ENCODE assay signal across 9 cellular contexts in the genomic region with DNA sequence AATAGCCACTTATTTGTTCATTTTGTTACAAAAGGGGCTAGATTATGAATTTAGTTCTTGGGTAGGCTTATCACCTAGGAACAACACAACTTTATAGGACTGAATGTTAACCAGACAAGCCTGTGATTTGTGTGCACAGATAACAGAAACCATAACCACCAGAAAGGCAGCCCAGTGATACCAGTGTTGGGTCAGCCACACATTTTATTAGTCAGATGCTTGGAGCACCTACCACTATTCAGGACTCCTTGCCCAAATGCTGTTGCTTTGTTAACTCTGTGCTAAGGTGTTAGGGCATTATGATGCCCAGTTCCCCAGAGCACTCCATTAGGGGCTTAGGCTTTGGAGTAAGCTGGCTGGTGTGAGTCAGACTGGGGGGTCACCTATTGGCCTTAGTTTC. TPM values are rescaled to one million over a fixed set of nuclear protein-coding genes. Genes with fewer than 3 reads are reported as not detected.
DNase-seq lines count a peak whose midpoint lies in the region; ATAC-seq and TF ChIP-seq lines count a peak whose summit lies in the region.
"Had no signal": no experiment of that assay in that cellular context is flagged by ENCODE, and none has a peak within 500 bp of the region (broad histone marks: within the 10 kb centered on the region; RNA-seq: fewer than 3 reads in every experiment).

No MANE protein-coding gene starts in this region.

- intact Hi-C loops in left lung (cut with DNase I) = no loop called here

- no peak overlapping the region for H3K27ac ChIP-seq in left lung
- H3K27ac ChIP-seq: Peyer's patch had no signal

- peak; percentile 7 for DNase-seq in M059J (ENCODE audit: low read depth)
- no peak for DNase-seq in left lung
- no peak for DNase-seq in SIG-M5 treated with dmso at 0.1 percent for 504 hours (lab: John Stamatoyannopoulos, UW; ENCODE audit: unreplicated experiment)
- DNase-seq in ecto neural progenitor cell (ENCODE audit: low spot score) = no peak
- DNase-seq in NCI-H748 (lab: John Stamatoyannopoulos, UW; ENCODE audit: unreplicated experiment) = no peak
- DNase-seq: Peyer's patch had no signal

- no peaks in the 10 kb centered on the region for H3K36me3 ChIP-seq in left lung
- H3K36me3 ChIP-seq: Peyer's patch had no signal

- no peak for TF ChIP-seq CTCF in left lung (IDR thresholded peaks at IDR 0.05)

- ATAC-seq in GM18502 (IDR thresholded peaks at IDR 0.05; ENCODE audit: poor library complexity, unreplicated experiment) (peak; percentile 72), GM21526 (IDR thresholded peaks at IDR 0.05; ENCODE audit: low FRiP score, unreplicated experiment) (peak; percentile 49), left lung (peak; percentile 38), HG03045 (IDR thresholded peaks at IDR 0.05; ENCODE audit: unreplicated experiment) (no peak)

- H3K4me3 ChIP-seq in left lung = no peak overlapping the region
- H3K4me3 ChIP-seq: Peyer's patch had no signal

- peaks cover 11 to 42% of the 10 kb centered on the region in 2 donors for H3K4me1 ChIP-seq in left lung

- no peaks in the 10 kb centered on the region for H3K27me3 ChIP-seq in left lung
- H3K27me3 ChIP-seq: Peyer's patch had no signal

- H3K9me3 ChIP-seq in left lung = no peaks in the 10 kb centered on the region
- H3K9me3 ChIP-seq: Peyer's patch had no signal

RNA-seq across cellular contexts. Expression of gene PLCL2, which starts 22.5 kb away (rescaled TPM):
- 0.71 TPM in 2 replicates for total RNA-seq in M059J (2014; rRNA removed; shearing (Covaris generic))
- 10 to 100 TPM in 1 of 2 donors, 1 to 10 TPM in 1; 7.8 to 10.1 TPM for total RNA-seq in left lung
